ENCODE assay signal across 8 cellular contexts in the genomic region with DNA sequence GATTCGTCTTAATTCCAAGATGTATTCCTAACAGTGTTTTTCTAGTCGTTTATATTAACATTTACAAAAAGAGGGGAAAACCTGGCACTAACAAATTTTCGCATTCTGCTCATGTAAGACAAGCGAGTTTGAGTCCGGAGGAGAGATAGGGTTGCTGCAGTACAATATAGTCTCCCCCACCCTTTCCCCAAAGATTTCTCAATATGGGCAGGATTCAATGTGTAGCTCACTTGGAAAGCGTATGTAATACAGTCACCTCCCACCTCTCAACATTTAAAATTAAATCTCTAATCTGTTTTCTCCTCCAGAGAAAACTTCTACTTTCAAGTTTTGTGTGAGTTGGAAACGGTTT. TPM values are rescaled to one million over a fixed set of nuclear protein-coding genes. Genes with fewer than 3 reads are reported as not detected.
DNase-seq lines count a peak whose midpoint lies in the region; ATAC-seq and TF ChIP-seq lines count a peak whose summit lies in the region.

No MANE protein-coding gene starts in this region.

- H3K27ac ChIP-seq in GM23248 (peak overlapping the region; percentile 91), uterus (peak overlapping the region; percentile 95 to 98)

- H3K9me3 ChIP-seq in GM23248 (ENCODE audit: low read depth), result no peaks in the 10 kb centered on the region
- no peaks in the 10 kb centered on the region for H3K9me3 ChIP-seq in uterus

- peak overlapping the region; percentile 97 for H3K4me2 ChIP-seq in GM23248 (ENCODE audit: unreplicated experiment)

- intact Hi-C loops in uterus (cut with DNase I; ENCODE audit: low total_unique reads), result no loop called here

- peak overlapping the region; percentile 62 for H2AFZ ChIP-seq in GM23248

- H3K9ac ChIP-seq in GM23248, result peak overlapping the region; percentile 98

- H3F3A ChIP-seq in GM23248 (ENCODE audit: insufficient read depth), result peaks cover 68% of the 10 kb centered on the region

- peaks cover 73% of the 10 kb centered on the region for H3K79me2 ChIP-seq in GM23248 (ENCODE audit: insufficient read depth)

- H3K4me3 ChIP-seq in GM23248 (peak overlapping the region; percentile 95), uterus (peak overlapping the region; percentile 58 to 84)

- TF ChIP-seq CTCF in uterus (IDR thresholded peaks at IDR 0.05) (no peak), GM13976 (IDR thresholded peaks at IDR 0.05; ENCODE audit: borderline replicate concordance, control extremely low read depth, extremely low read depth, insufficient read depth, missing control alignments) (no peak)

- H3K4me1 ChIP-seq in GM23248 (ENCODE audit: insufficient read depth) (peaks cover 50% of the 10 kb centered on the region), uterus (peaks cover 0 to 2% of the 10 kb centered on the region in 2 donors)

- WGBS in GM23248 (ENCODE audit: low coverage in 1 of 2, low lambda C conversion rate in 2 of 2, missing lambda C conversion rate in 2 of 2), 2 experiments, result 0 to 2% methylated on average over 7 of the region's 7 CpGs

- H3K9me2 ChIP-seq in GM23248 (ENCODE audit: insufficient read depth), result peaks cover 3% of the 10 kb centered on the region; the same call in 1 of the 2 replicates

- TF ChIP-seq POLR2A in uterus (IDR thresholded peaks at IDR 0.05), result no peak

- in situ Hi-C loops in GM23248 (cut with MboI) (no loop called here), GM13976 (cut with MboI; ENCODE audit: low sequenced_read_pairs, unreplicated experiment) (no loop called here)

- H3K36me3 ChIP-seq in GM23248 (ENCODE audit: low read depth) (peaks cover 18% of the 10 kb centered on the region), uterus (no peaks in the 10 kb centered on the region)

- H4K20me1 ChIP-seq in GM23248 (ENCODE audit: insufficient read depth), result 0 out of 2 replicates have a peak, but pooled peaks cover 3% of the 10 kb centered on the region

- peak; percentile 74 for DNase-seq in GM23248
- DNase-seq in OCI-M1 (lab: John Stamatoyannopoulos, UW), result peak; percentile 82
- peak; percentile 69 for DNase-seq in dermis blood vessel endothelial cell
- peak; percentile 26 for DNase-seq in medulla oblongata (ENCODE audit: extremely low spot score)
- DNase-seq in uterus, result no peak
- no peak for DNase-seq in nucleus accumbens (lab: John Stamatoyannopoulos, UW)
- no peak for DNase-seq in GM13976 (ENCODE audit: low spot score)

- H3K27me3 ChIP-seq in GM23248 (replicated peaks; ENCODE audit: insufficient read depth) (no peaks in the 10 kb centered on the region), uterus (no peaks in the 10 kb centered on the region)

- ATAC-seq in HG03521 (IDR thresholded peaks at IDR 0.05; ENCODE audit: unreplicated experiment), result no peak

RNA-seq across cellular contexts. Expression of gene CMSS1, which starts 57.9 kb away (rescaled TPM):
- 9.0 and 17.2 TPM in 2 replicates for total RNA-seq in GM23248 (2014; rRNA removed; shearing (Covaris generic))
- 26.6 and 26.7 TPM in 2 replicates for polyA plus RNA-seq in GM23248 (2016; fragmentation: Nextera tagmentation; extraction: Ambion mirVana)
- 7.5 and 15.5 TPM in 2 replicates for total RNA-seq in dermis blood vessel endothelial cell
- total RNA-seq in uterus, result 10 to 100 TPM in 3 of 4 donors, 1 to 10 TPM in 1; 1.8 to 41.2 (median 17.0) TPM

Comparison
In these comparisons a context has a peak if more than half of its experiments do, and no peak if none do; other contexts are left out.
1. DNase-seq: peak in GM23248 (single experiment), OCI-M1 (single experiment), dermis blood vessel endothelial cell (single experiment) and medulla oblongata (single experiment); none in uterus (0 of 2), nucleus accumbens (0 of 56) and GM13976 (single experiment).